Comparison of ENCODE assay signal across 5 cellular contexts in the genomic region with DNA sequence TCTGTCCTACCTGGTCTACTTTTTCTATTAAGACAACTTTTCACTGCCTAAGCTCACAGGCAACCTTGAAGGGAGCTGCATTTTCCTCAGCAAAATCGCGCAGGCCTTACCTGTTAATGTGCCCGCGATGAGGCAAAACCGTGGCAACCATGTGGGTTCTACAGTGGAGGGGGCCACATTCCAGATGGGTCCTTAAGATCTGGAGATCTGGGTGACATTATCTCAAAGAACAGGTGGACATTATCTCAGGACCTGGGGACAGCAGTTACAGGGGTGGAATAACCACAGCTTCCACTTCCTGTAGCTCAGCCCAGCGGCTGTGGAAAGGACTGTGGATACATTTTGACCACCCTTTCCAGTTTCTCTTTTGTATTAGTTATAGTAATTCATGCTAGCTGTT.
"Had no signal": no experiment of that assay in that cellular context is flagged by ENCODE, and none has a peak within 500 bp of the region (broad histone marks: within the 10 kb centered on the region; RNA-seq: fewer than 3 reads in every experiment).

No MANE protein-coding gene starts in this region.

- H3K4me3 Mint-ChIP-seq: GM23338, H9 had no signal

- H3K9me3 Mint-ChIP-seq: GM23338, H9 had no signal

- H3K4me3 ChIP-seq: GM23338 had no signal

- DNase-seq: H9, HCEC 1CT, IMR-90, KG1 had no signal

- H3K27ac Mint-ChIP-seq: GM23338, H9 had no signal
